In the genomic region with DNA sequence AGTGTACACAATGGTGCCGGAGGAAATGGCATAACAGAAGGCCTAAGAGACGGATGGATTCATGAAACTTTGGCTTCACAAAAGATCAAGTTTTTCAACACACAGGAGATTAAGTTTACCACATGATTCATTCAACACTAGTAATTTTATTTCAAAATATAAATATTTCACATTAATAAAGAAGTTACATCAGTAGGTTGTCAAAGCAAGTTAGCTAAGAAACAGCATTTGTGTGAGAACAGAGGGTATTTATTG, we compare ENCODE assay signal across 20 cellular contexts. TPM values are rescaled to one million over a fixed set of nuclear protein-coding genes. Genes with fewer than 3 reads are reported as not detected.
DNase-seq lines count a peak whose midpoint lies in the region; ATAC-seq, FAIRE-seq and TF ChIP-seq lines count a peak whose summit lies in the region.
"Had no signal": no experiment of that assay in that cellular context is flagged by ENCODE, and none has a peak within 500 bp of the region (broad histone marks: within the 10 kb centered on the region; RNA-seq: fewer than 3 reads in every experiment).

No MANE protein-coding gene starts in this region.

- no peaks in the 10 kb centered on the region for H3K9me3 Mint-ChIP-seq in CD8-positive, alpha-beta memory T cell
- H3K9me3 Mint-ChIP-seq in activated T-helper 1 cell treated with anti-CD3 and anti-CD28 coated beads, Interleukin-12 subunit alpha, Interleukin-12 subunit beta, Interleukin-2, Interleukin-4 antibody, amounts not matched to agents 30 ng/mL and 10 ng/mL and 1 ng/mL, durations not matched to agents 14 hours and 24 hours and 36 hours: no peaks in the 10 kb centered on the region
- H3K9me3 Mint-ChIP-seq: activated B cell treated with CpG ODN at 0.5 μM for 24 hours, naive B cell had no signal

- intact Hi-C loops in activated T-helper 1 cell treated with anti-CD3 and anti-CD28 coated beads, Interleukin-12 subunit alpha, Interleukin-12 subunit beta, Interleukin-2, Interleukin-4 antibody, amounts not matched to agents 30 ng/mL and 10 ng/mL and 1 ng/mL, durations not matched to agents 14 hours and 24 hours and 36 hours (cut with micrococcal nuclease): no loop called here

- no peaks in the 10 kb centered on the region for H3K27me3 Mint-ChIP-seq in CD8-positive, alpha-beta memory T cell
- H3K27me3 Mint-ChIP-seq in activated T-helper 1 cell treated with anti-CD3 and anti-CD28 coated beads, Interleukin-12 subunit alpha, Interleukin-12 subunit beta, Interleukin-2, Interleukin-4 antibody, amounts not matched to agents 30 ng/mL and 10 ng/mL and 1 ng/mL, durations not matched to agents 14 hours and 24 hours and 36 hours (ENCODE audit: insufficient read depth): peaks cover 2% of the 10 kb centered on the region
- H3K27me3 Mint-ChIP-seq: activated CD8-positive, alpha-beta memory T cell treated with anti-CD3 and anti-CD28 coated beads, Interleukin-2, amount 10 ng/mL, durations not matched to agents 7 days and 5 days had no signal

- DNase-seq in CD8-positive, alpha-beta memory T cell: no peak
- DNase-seq in activated T-helper 1 cell treated with anti-CD3 and anti-CD28 coated beads, Interleukin-12 subunit alpha, Interleukin-12 subunit beta, Interleukin-2, Interleukin-4 antibody, amounts not matched to agents 30 ng/mL and 10 ng/mL and 1 ng/mL, durations not matched to agents 14 hours and 24 hours and 36 hours (ENCODE audit: low spot score): no peak
- DNase-seq in keratinocyte (ENCODE audit: low read depth, low spot score) (no peak), HCEC 1CT (no peak), HEK293T (ENCODE audit: extremely low spot score) (no peak)
- DNase-seq: activated B cell treated with CpG ODN at 0.5 μM for 24 hours; activated CD8-positive, alpha-beta memory T cell treated with anti-CD3 and anti-CD28 coated beads, Interleukin-2, amount 10 ng/mL, durations not matched to agents 7 days and 5 days; glutamatergic neuron; Kasumi-1; naive B cell; NCI-H1694; NCI-H510A treated with DMSO at 0.1 percent for 48 hours; Peyer's patch; right lobe of liver; stimulated activated CD4-positive, alpha-beta T cell treated with anti-CD3 and anti-CD28 coated beads, Interleukin-4, amount 100 ng/mL, for 1 hour had no signal

- H3K4me3 ChIP-seq in CD8-positive, alpha-beta memory T cell (ENCODE audit: low read length): no peak overlapping the region
- H3K4me3 ChIP-seq in keratinocyte (ENCODE audit: control insufficient read depth in 2 of 3, extremely low read depth in 1 of 3, insufficient read depth in 2 of 3, low read depth in 1 of 3, low read length in 3 of 3) (no peak overlapping the region), stomach smooth muscle (ENCODE audit: low read length in 2 of 2) (no peak overlapping the region)
- H3K4me3 ChIP-seq: Peyer's patch, right lobe of liver had no signal

- ATAC-seq in HG03460 (IDR thresholded peaks at IDR 0.05; ENCODE audit: unreplicated experiment): no peak
- ATAC-seq: activated CD8-positive, alpha-beta memory T cell treated with anti-CD3 and anti-CD28 coated beads, Interleukin-2, amount 10 ng/mL, durations not matched to agents 7 days and 5 days; HCT116; right lobe of liver had no signal

- H3K9ac ChIP-seq in keratinocyte (ENCODE audit: control insufficient read depth, extremely low read depth, insufficient read depth, low read length) (no peak overlapping the region), stomach smooth muscle (ENCODE audit: low read length in 2 of 2) (no peak overlapping the region)

- dilution Hi-C loops in keratinocyte (cut with MboI; ENCODE audit: extremely low pct_ligation_motif_present, low sequenced_read_pairs): no loop called here

- no peak for TF ChIP-seq CTCF in keratinocyte (optimal IDR thresholded peaks at IDR 0.05 in 1 of 3, IDR thresholded peaks at IDR 0.05 in 1 of 3, conservative IDR thresholded peaks at IDR 0.05 in 1 of 3; ENCODE audit: extremely low read depth in 1 of 3, insufficient read depth in 2 of 3, low read length in 3 of 3)

- CTCF ChIA-PET in CD8-positive, alpha-beta memory T cell (lab: Charles Lee): no interaction called here
- CTCF ChIA-PET in HEK293T (lab: Yijun Ruan, JAX): no interaction called here

- H3K27ac Mint-ChIP-seq in CD8-positive, alpha-beta memory T cell: peak overlapping the region; percentile 23 to 94 (median 79)
- H3K27ac Mint-ChIP-seq in activated T-helper 1 cell treated with anti-CD3 and anti-CD28 coated beads, Interleukin-12 subunit alpha, Interleukin-12 subunit beta, Interleukin-2, Interleukin-4 antibody, amounts not matched to agents 30 ng/mL and 10 ng/mL and 1 ng/mL, durations not matched to agents 14 hours and 24 hours and 36 hours: no peak overlapping the region
- H3K27ac Mint-ChIP-seq: activated B cell treated with CpG ODN at 0.5 μM for 24 hours; activated CD8-positive, alpha-beta memory T cell treated with anti-CD3 and anti-CD28 coated beads, Interleukin-2, amount 10 ng/mL, durations not matched to agents 7 days and 5 days had no signal

- peak overlapping the region; percentile 21 for H3K27ac ChIP-seq in CD8-positive, alpha-beta memory T cell (ENCODE audit: low read depth, low read length)
- H3K27ac ChIP-seq in keratinocyte (ENCODE audit: control insufficient read depth, insufficient read depth, low read length) (peak overlapping the region; percentile 83), stomach smooth muscle (ENCODE audit: low read length) (peak overlapping the region; percentile 80)
- H3K27ac ChIP-seq: C4-2B, HL-60 had no signal

- H3K4me2 ChIP-seq in keratinocyte (ENCODE audit: control insufficient read depth, extremely low read depth, insufficient read depth, low read depth, low read length): peak overlapping the region; percentile 17

- peaks cover 17 to 32% (median 26%) of the 10 kb centered on the region in 3 donors for H3K4me1 Mint-ChIP-seq in CD8-positive, alpha-beta memory T cell
- H3K4me1 Mint-ChIP-seq in activated T-helper 1 cell treated with anti-CD3 and anti-CD28 coated beads, Interleukin-12 subunit alpha, Interleukin-12 subunit beta, Interleukin-2, Interleukin-4 antibody, amounts not matched to agents 30 ng/mL and 10 ng/mL and 1 ng/mL, durations not matched to agents 14 hours and 24 hours and 36 hours (ENCODE audit: low read depth): peaks cover 32% of the 10 kb centered on the region

- POLR2A ChIA-PET in CD8-positive, alpha-beta memory T cell (lab: Charles Lee): no interaction called here
- POLR2A ChIA-PET in HEK293T (lab: Yijun Ruan, JAX): no interaction called here

- H3K36me3 ChIP-seq in CD8-positive, alpha-beta memory T cell (ENCODE audit: insufficient read depth, low read length): no peaks in the 10 kb centered on the region
- H3K36me3 ChIP-seq in keratinocyte (ENCODE audit: control insufficient read depth in 2 of 2, extremely low read depth in 1 of 2, insufficient read depth in 2 of 2, low read length in 2 of 2) (peaks cover 2 to 8% of the 10 kb centered on the region in 2 experiments), stomach smooth muscle (ENCODE audit: control insufficient read depth in 2 of 2, insufficient read depth in 2 of 2, low read length in 2 of 2) (peaks cover 2 to 15% of the 10 kb centered on the region in 2 donors)

- H3K27me3 ChIP-seq in CD8-positive, alpha-beta memory T cell (ENCODE audit: insufficient read depth, low read length, poor library complexity, severe bottlenecking): no peaks in the 10 kb centered on the region
- H3K27me3 ChIP-seq in keratinocyte (ENCODE audit: control insufficient read depth, extremely low read depth, insufficient read depth, low read length) (no peaks in the 10 kb centered on the region), stomach smooth muscle (ENCODE audit: control insufficient read depth in 1 of 2, insufficient read depth in 2 of 2, low read length in 2 of 2) (no peaks in the 10 kb centered on the region)
- H3K27me3 ChIP-seq: Peyer's patch, right lobe of liver had no signal

- H3K4me3 Mint-ChIP-seq in CD8-positive, alpha-beta memory T cell: peak overlapping the region in 2 of 7 donors; percentile 23 to 94
- peak overlapping the region; percentile 9 for H3K4me3 Mint-ChIP-seq in activated T-helper 1 cell treated with anti-CD3 and anti-CD28 coated beads, Interleukin-12 subunit alpha, Interleukin-12 subunit beta, Interleukin-2, Interleukin-4 antibody, amounts not matched to agents 30 ng/mL and 10 ng/mL and 1 ng/mL, durations not matched to agents 14 hours and 24 hours and 36 hours
- H3K4me3 Mint-ChIP-seq: activated B cell treated with CpG ODN at 0.5 μM for 24 hours; activated CD8-positive, alpha-beta memory T cell treated with anti-CD3 and anti-CD28 coated beads, Interleukin-2, amount 10 ng/mL, durations not matched to agents 7 days and 5 days had no signal

- peaks cover 4% of the 10 kb centered on the region for H4K20me1 ChIP-seq in keratinocyte (ENCODE audit: control insufficient read depth, extremely low read depth, insufficient read depth, low read length)

- no peak overlapping the region for H2AFZ ChIP-seq in keratinocyte (ENCODE audit: control insufficient read depth, low read length)

- no peaks in the 10 kb centered on the region for H3K9me1 ChIP-seq in keratinocyte (ENCODE audit: control insufficient read depth, extremely low read depth, insufficient read depth, low read length)

- no peaks in the 10 kb centered on the region for H3K9me3 ChIP-seq in CD8-positive, alpha-beta memory T cell (ENCODE audit: low read length)
- no peaks in the 10 kb centered on the region for H3K9me3 ChIP-seq in keratinocyte (ENCODE audit: control insufficient read depth, low read depth, low read length)
- no peaks in the 10 kb centered on the region for H3K9me3 ChIP-seq in stomach smooth muscle (ENCODE audit: control insufficient read depth in 2 of 2, low read length in 2 of 2)
- H3K9me3 ChIP-seq: Peyer's patch, right lobe of liver had no signal

- no peak for FAIRE-seq in keratinocyte (lab: Jason Lieb, UNC)

- peaks cover 0 to 17% (median 8%) of the 10 kb centered on the region in 3 donors for H3K36me3 Mint-ChIP-seq in CD8-positive, alpha-beta memory T cell
- peaks cover 13% of the 10 kb centered on the region for H3K36me3 Mint-ChIP-seq in activated T-helper 1 cell treated with anti-CD3 and anti-CD28 coated beads, Interleukin-12 subunit alpha, Interleukin-12 subunit beta, Interleukin-2, Interleukin-4 antibody, amounts not matched to agents 30 ng/mL and 10 ng/mL and 1 ng/mL, durations not matched to agents 14 hours and 24 hours and 36 hours (ENCODE audit: low read depth)
- H3K36me3 Mint-ChIP-seq: naive B cell had no signal

- peaks cover 22% of the 10 kb centered on the region for H3K4me1 ChIP-seq in CD8-positive, alpha-beta memory T cell (ENCODE audit: insufficient read depth, low read length)
- peaks cover 35% of the 10 kb centered on the region for H3K4me1 ChIP-seq in keratinocyte (ENCODE audit: control insufficient read depth, extremely low read depth, insufficient read depth, low read length)
- peaks cover 16% of the 10 kb centered on the region for H3K4me1 ChIP-seq in stomach smooth muscle (ENCODE audit: control insufficient read depth, insufficient read depth, low read length)

- H3K79me2 ChIP-seq in keratinocyte (ENCODE audit: control insufficient read depth, insufficient read depth, low read length): peaks cover 20% of the 10 kb centered on the region

RNA-seq across cellular contexts. Expression of a gene that starts 1.7 kb away (rescaled TPM):
- 10 to 100 TPM; 19.1 to 22.0 TPM for total RNA-seq in CD8-positive, alpha-beta memory T cell
- polyA plus RNA-seq in CD8-positive, alpha-beta memory T cell: 1.4 TPM
- total RNA-seq in activated T-helper 1 cell treated with anti-CD3 and anti-CD28 coated beads, Interleukin-12 subunit alpha, Interleukin-12 subunit beta, Interleukin-2, Interleukin-4 antibody, amounts not matched to agents 30 ng/mL and 10 ng/mL and 1 ng/mL, durations not matched to agents 14 hours and 24 hours and 36 hours: 24.8 and 25.1 TPM in 2 replicates
- 30.9 to 112 TPM (median 89.7 TPM) in 3 replicates for polyA plus RNA-seq in keratinocyte
- polyA plus RNA-seq in keratinocyte (2011; ENCODE audit: low read depth): 28.2 TPM
- polyA plus RNA-seq in keratinocyte (2011; cell fraction: cytosol; rRNA removed): 49.6 and 89.7 TPM in 2 replicates
- polyA plus RNA-seq in keratinocyte (2011; cell fraction: nucleus; rRNA removed): 22.9 and 28.1 TPM in 2 replicates
- 13.2 and 88.8 TPM in 2 replicates for polyA plus RNA-seq in keratinocyte (2012; ENCODE audit: low replicate concordance)
- polyA minus RNA-seq in keratinocyte: 5.0 to 54.5 TPM (median 13.6 TPM) in 3 replicates
- polyA minus RNA-seq in keratinocyte (2011; cell fraction: cytosol; rRNA and poly(A)+ RNA removed): 39.3 TPM
- polyA minus RNA-seq in keratinocyte (2011; cell fraction: nucleus; rRNA and poly(A)+ RNA removed): 5.5 and 11.1 TPM in 2 replicates

Comparison
In these comparisons a context has a peak if more than half of its experiments do, and no peak if none do; other contexts are left out.
1. H3K27ac ChIP-seq: peak in every context shown above with its lines; median percentile 83 in keratinocyte; 80 in stomach smooth muscle; 21 in CD8-positive, alpha-beta memory T cell.